Comparison of ENCODE assay signal across 8 cellular contexts in genomic region chr6:118551063-118551672, GRCh38. TPM values are rescaled to one million over a fixed set of nuclear protein-coding genes. Genes with fewer than 3 reads are reported as not detected.
A peak's percentile ranks its signal among the peaks of the same experiment; 100 is the strongest.
DNase-seq lines count a peak whose midpoint lies in the region; ATAC-seq and TF ChIP-seq lines count a peak whose summit lies in the region.

No MANE protein-coding gene starts in this region.

- intact Hi-C loops in psoas muscle (cut with DNase I): loop anchor here (1.0 to 5.0 kb wide), 3 partner anchors 39 to 267 kb away; no protein-coding TSS in a partner anchor

- H3K27me3 ChIP-seq in psoas muscle (ENCODE audit: insufficient read depth in 3 of 3, low read length in 2 of 3): no peaks in the 10 kb centered on the region

- DNase-seq in Ammon's horn (ENCODE audit: low spot score) (peak; percentile 56), NCI-H2029 treated with DMSO at 0.1 percent for 48 hours (lab: John Stamatoyannopoulos, UW) (peak; percentile 79), globus pallidus (ENCODE audit: low spot score) (peak; percentile 59), psoas muscle (no peak), AG08396 (ENCODE audit: low spot score) (no peak)

- ATAC-seq in GM18499 (IDR thresholded peaks at IDR 0.05; ENCODE audit: insufficient read depth, unreplicated experiment) (peak; percentile 73), HG02870 (IDR thresholded peaks at IDR 0.05; ENCODE audit: unreplicated experiment) (peak; percentile 87), psoas muscle (peak; percentile 71 to 76 (median 74))

- H3K4me1 ChIP-seq in psoas muscle: peaks cover 41% of the 10 kb centered on the region

- WGBS in psoas muscle, 3 donors: 14 to 16% (median 16%) methylated on average over 2 of the region's 2 CpGs

- peak; percentile 79 for TF ChIP-seq CTCF in VCaP (conservative IDR thresholded peaks at IDR 0.05)
- TF ChIP-seq CTCF in psoas muscle (IDR thresholded peaks at IDR 0.05): peak; percentile 63

- H3K4me3 ChIP-seq in psoas muscle: peak overlapping the region; percentile 68

- no peaks in the 10 kb centered on the region for H3K36me3 ChIP-seq in psoas muscle (ENCODE audit: insufficient read depth in 1 of 2, low read depth in 1 of 2)

- H3K9me3 ChIP-seq in psoas muscle: no peaks in the 10 kb centered on the region

- H3K27ac ChIP-seq in VCaP (no peak overlapping the region), psoas muscle (peak overlapping the region; percentile 87)

RNA-seq across cellular contexts. Expression of gene PLN, which starts 3.1 kb away (rescaled TPM):
- 100 to 1,000 TPM; 158 to 239 (median 211) TPM for total RNA-seq in psoas muscle
- 100 to 1,000 TPM in 2 of 3 donors, 10 to 100 TPM in 1; 72.7 to 214 (median 115) TPM for polyA plus RNA-seq in psoas muscle

Comparison
In these comparisons a context has a peak if more than half of its experiments do, and no peak if none do; other contexts are left out.
1. DNase-seq: peak in Ammon's horn (single experiment), NCI-H2029 treated with DMSO at 0.1 percent for 48 hours (single experiment) and globus pallidus (single experiment); none in psoas muscle (0 of 2) and AG08396 (single experiment).
2. Peak in every context shown above with its lines, with median percentiles within 50 percentile points of each other: ATAC-seq.